Comparison of ENCODE assay signal across 17 cellular contexts in genomic region chr1:3869751-3870301, GRCh38. TPM values are rescaled to one million over a fixed set of nuclear protein-coding genes. Genes with fewer than 3 reads are reported as not detected.
DNase-seq lines count a peak whose midpoint lies in the region; ATAC-seq and TF ChIP-seq lines count a peak whose summit lies in the region.
"Had no signal": no experiment of that assay in that cellular context is flagged by ENCODE, and none has a peak within 500 bp of the region (broad histone marks: within the 10 kb centered on the region; RNA-seq: fewer than 3 reads in every experiment).

No MANE protein-coding gene starts in this region.

- no peak overlapping the region for H3K27ac ChIP-seq in osteoblast (ENCODE audit: low read depth, low read length)
- H3K27ac ChIP-seq: sigmoid colon, thoracic aorta had no signal

- peak overlapping the region in 1 of 2 donors; percentile 45 for H3K27ac Mint-ChIP-seq in activated naive CD4-positive, alpha-beta T cell treated with anti-CD3 and anti-CD28 coated beads, Interleukin-2, amount 50 U/mL, for 72 hours
- H3K27ac Mint-ChIP-seq: activated naive CD4-positive, alpha-beta T cell treated with anti-CD3 and anti-CD28 coated beads, Interleukin-2, amount 10 ng/mL, durations not matched to agents 7 days and 5 days had no signal

- H2AFZ ChIP-seq in osteoblast (ENCODE audit: low read length) = no peak overlapping the region

- TF ChIP-seq CTCF in GM12874 (IDR thresholded peaks at IDR 0.05; ENCODE audit: insufficient read depth, low read depth, low read length) (0 out of 2 replicates have a peak, but pooled peaks have one; percentile 3), osteoblast (IDR thresholded peaks at IDR 0.05; ENCODE audit: extremely low read depth, low read depth, low read length) (peak; percentile 8)

- H3K4me2 ChIP-seq in osteoblast (ENCODE audit: insufficient read depth, low read length) = no peak overlapping the region

- H3K9me3 Mint-ChIP-seq in activated naive CD4-positive, alpha-beta T cell treated with anti-CD3 and anti-CD28 coated beads, Interleukin-2, amount 50 U/mL, for 72 hours = peaks cover 0 to 6% of the 10 kb centered on the region in 2 donors
- H3K9me3 Mint-ChIP-seq: immature natural killer cell had no signal

- no peaks in the 10 kb centered on the region for H3K79me2 ChIP-seq in osteoblast (ENCODE audit: insufficient read depth, low read length)

- peak; percentile 39 for DNase-seq in NCI-H2107 treated with DMSO at 0.1 percent for 48 hours (lab: John Stamatoyannopoulos, UW; ENCODE audit: unreplicated experiment)
- DNase-seq in ecto neural progenitor cell (ENCODE audit: low spot score) = peak; percentile 60
- no peak for DNase-seq in osteoblast (ENCODE audit: insufficient read length, low spot score, missing footprints)
- no peak for DNase-seq in activated naive CD4-positive, alpha-beta T cell treated with Interleukin-2 at 50 U/mL for 16 hours
- DNase-seq in NCI-H510A treated with DMSO at 0.1 percent for 48 hours (lab: John Stamatoyannopoulos, UW) = no peak
- no peak for DNase-seq in activated naive CD4-positive, alpha-beta T cell treated with anti-CD3 and anti-CD28 coated beads, Interleukin-2, amount 50 U/mL, for 72 hours (ENCODE audit: low spot score in 2 of 2)
- DNase-seq: activated CD8-positive, alpha-beta memory T cell treated with anti-CD3 and anti-CD28 coated beads for 24 hours; activated naive CD4-positive, alpha-beta T cell treated with anti-CD3 and anti-CD28 coated beads, Interleukin-2, amount 10 ng/mL, durations not matched to agents 7 days and 5 days; Calu3; immature natural killer cell; naive thymus-derived CD4-positive, alpha-beta T cell; sigmoid colon had no signal

- H3K36me3 ChIP-seq in osteoblast (ENCODE audit: insufficient read depth, low read length) = peaks cover 3% of the 10 kb centered on the region

- peaks cover 0 to 10% of the 10 kb centered on the region in 2 donors for H3K36me3 Mint-ChIP-seq in activated naive CD4-positive, alpha-beta T cell treated with anti-CD3 and anti-CD28 coated beads, Interleukin-2, amount 50 U/mL, for 72 hours

- no peak overlapping the region for H3K4me3 ChIP-seq in osteoblast (ENCODE audit: insufficient read depth, low read length)
- H3K4me3 ChIP-seq: HAP-1, sigmoid colon, thoracic aorta had no signal

- no peaks in the 10 kb centered on the region for H3K27me3 ChIP-seq in osteoblast (ENCODE audit: insufficient read depth, low read length)
- H3K27me3 ChIP-seq: sigmoid colon had no signal

- H4K20me1 ChIP-seq in osteoblast (ENCODE audit: insufficient read depth, low read length) = no peaks in the 10 kb centered on the region

- no peaks in the 10 kb centered on the region for H3K4me1 ChIP-seq in osteoblast (ENCODE audit: insufficient read depth, low read length)
- H3K4me1 ChIP-seq: HAP-1, sigmoid colon had no signal

- no peak for ATAC-seq in HG03159 (IDR thresholded peaks at IDR 0.05; ENCODE audit: unreplicated experiment)
- no peak for ATAC-seq in activated naive CD4-positive, alpha-beta T cell treated with anti-CD3 and anti-CD28 coated beads, Interleukin-2, amount 50 U/mL, for 72 hours
- ATAC-seq: HepG2; naive thymus-derived CD4-positive, alpha-beta T cell had no signal

- H3K9me3 ChIP-seq in osteoblast (ENCODE audit: low read depth, low read length) = no peaks in the 10 kb centered on the region
- H3K9me3 ChIP-seq: HAP-1, sigmoid colon, thoracic aorta had no signal

RNA-seq across cellular contexts. Expression of gene DFFB, which starts 12.6 kb away (rescaled TPM):
- 5.1 and 8.3 TPM in 2 replicates for total RNA-seq in osteoblast
- 10 to 100 TPM; 12.0 TPM for total RNA-seq in activated naive CD4-positive, alpha-beta T cell treated with anti-CD3 and anti-CD28 coated beads, Interleukin-2, amount 50 U/mL, for 72 hours

RNA-seq across cellular contexts. Expression of gene CEP104, which starts 12.8 kb away (rescaled TPM):
- total RNA-seq in osteoblast = 21.5 and 21.7 TPM in 2 replicates
- 10 to 100 TPM; 26.9 to 28.3 TPM for total RNA-seq in activated naive CD4-positive, alpha-beta T cell treated with anti-CD3 and anti-CD28 coated beads, Interleukin-2, amount 50 U/mL, for 72 hours

RNA-seq across cellular contexts. Expression of gene C1orf174, which starts 30.2 kb away (rescaled TPM):
- 27.1 and 29.3 TPM in 2 replicates for total RNA-seq in osteoblast
- total RNA-seq in activated naive CD4-positive, alpha-beta T cell treated with anti-CD3 and anti-CD28 coated beads, Interleukin-2, amount 50 U/mL, for 72 hours = 10 to 100 TPM; 28.9 to 34.7 TPM

Comparison
In these comparisons a context has a peak if more than half of its experiments do, and no peak if none do; other contexts are left out.
1. DNase-seq: peak in NCI-H2107 treated with DMSO at 0.1 percent for 48 hours (single experiment) and ecto neural progenitor cell (single experiment); none in osteoblast (single experiment), activated naive CD4-positive, alpha-beta T cell treated with Interleukin-2 at 50 U/mL for 16 hours (single experiment), NCI-H510A treated with DMSO at 0.1 percent for 48 hours (single experiment) and activated naive CD4-positive, alpha-beta T cell treated with anti-CD3 and anti-CD28 coated beads, Interleukin-2, amount 50 U/mL, for 72 hours (0 of 2).